Comparison of ENCODE assay signal across 14 cellular contexts in genomic region chr16:67470314-67470713, GRCh38. TPM values are rescaled to one million over a fixed set of nuclear protein-coding genes. Genes with fewer than 3 reads are reported as not detected.
DNase-seq lines count a peak whose midpoint lies in the region; ATAC-seq and TF ChIP-seq lines count a peak whose summit lies in the region.
"Had no signal": no experiment of that assay in that cellular context is flagged by ENCODE, and none has a peak within 500 bp of the region (broad histone marks: within the 10 kb centered on the region; RNA-seq: fewer than 3 reads in every experiment).

No MANE protein-coding gene starts in this region.

- no peaks in the 10 kb centered on the region for H3K36me3 ChIP-seq in prostate gland

- H3K27me3 Mint-ChIP-seq in activated CD8-positive, alpha-beta memory T cell treated with anti-CD3 and anti-CD28 coated beads, Interleukin-2, amount 10 ng/mL, durations not matched to agents 7 days and 5 days: no peaks in the 10 kb centered on the region

- TF ChIP-seq CTCF in prostate gland (IDR thresholded peaks at IDR 0.05): no peak

- no peaks in the 10 kb centered on the region for H3K36me3 Mint-ChIP-seq in activated CD8-positive, alpha-beta memory T cell treated with anti-CD3 and anti-CD28 coated beads, Interleukin-2, amount 10 ng/mL, durations not matched to agents 7 days and 5 days

- H3K27ac ChIP-seq in prostate gland: no peak overlapping the region

- no peaks in the 10 kb centered on the region for H3K4me1 ChIP-seq in prostate gland (replicated peaks)
- H3K4me1 ChIP-seq: Caco-2 had no signal

- H3K27me3 ChIP-seq in prostate gland (replicated peaks; ENCODE audit: insufficient read depth): no peaks in the 10 kb centered on the region

- intact Hi-C loops in Right ventricle myocardium inferior (cut with DNase I) (no loop called here), prostate gland (cut with DNase I) (no loop called here)

- no peak overlapping the region for H3K27ac Mint-ChIP-seq in activated CD8-positive, alpha-beta memory T cell treated with anti-CD3 and anti-CD28 coated beads, Interleukin-2, amount 10 ng/mL, durations not matched to agents 7 days and 5 days

- 47% methylated on average over 7 of the region's 7 CpGs for WGBS in prostate gland

- H3K4me1 Mint-ChIP-seq in activated CD8-positive, alpha-beta memory T cell treated with anti-CD3 and anti-CD28 coated beads, Interleukin-2, amount 10 ng/mL, durations not matched to agents 7 days and 5 days: peaks cover 23% of the 10 kb centered on the region

- CTCF ChIA-PET in activated CD8-positive, alpha-beta memory T cell treated with anti-CD3 and anti-CD28 coated beads, Interleukin-2, amount 10 ng/mL, durations not matched to agents 7 days and 5 days (lab: Charles Lee): interaction anchor here (1.2 kb wide), 1 partner anchor 44 kb away, joined by 3 read pairs; no protein-coding TSS in a partner anchor

- no peak for TF ChIP-seq POLR2A in prostate gland (IDR thresholded peaks at IDR 0.05)

- H3K9me3 Mint-ChIP-seq in activated CD8-positive, alpha-beta memory T cell treated with anti-CD3 and anti-CD28 coated beads, Interleukin-2, amount 10 ng/mL, durations not matched to agents 7 days and 5 days (ENCODE audit: low read depth): no peaks in the 10 kb centered on the region

- peak; percentile 93 for ATAC-seq in Right ventricle myocardium inferior
- no peak for ATAC-seq in GM18873 (IDR thresholded peaks at IDR 0.05; ENCODE audit: low FRiP score, unreplicated experiment)
- ATAC-seq in activated CD8-positive, alpha-beta memory T cell treated with anti-CD3 and anti-CD28 coated beads, Interleukin-2, amount 10 ng/mL, durations not matched to agents 7 days and 5 days: no peak
- no peak for ATAC-seq in HG03097 (IDR thresholded peaks at IDR 0.05; ENCODE audit: low FRiP score, unreplicated experiment)
- ATAC-seq in HG02870 (IDR thresholded peaks at IDR 0.05; ENCODE audit: unreplicated experiment): no peak

- peak; percentile 39 for DNase-seq in EH (ENCODE audit: low read depth)
- DNase-seq in RPMI7951 (ENCODE audit: low read depth): peak; percentile 44
- peak; percentile 93 for DNase-seq in Right ventricle myocardium inferior (ENCODE audit: missing footprints)
- DNase-seq in prostate gland (ENCODE audit: low spot score): peak; percentile 71
- no peak for DNase-seq in activated CD8-positive, alpha-beta memory T cell treated with anti-CD3 and anti-CD28 coated beads, Interleukin-2, amount 10 ng/mL, durations not matched to agents 7 days and 5 days
- DNase-seq: activated effector memory CD4-positive, alpha-beta T cell treated with Interleukin-2 at 50 U/mL for 16 hours; Caco-2; H7 had no signal

- H3K4me3 ChIP-seq in prostate gland: no peak overlapping the region
- H3K4me3 ChIP-seq: skin epidermis had no signal

- H3K4me3 Mint-ChIP-seq in activated CD8-positive, alpha-beta memory T cell treated with anti-CD3 and anti-CD28 coated beads, Interleukin-2, amount 10 ng/mL, durations not matched to agents 7 days and 5 days: no peak overlapping the region

- H3K9me3 ChIP-seq in prostate gland: no peaks in the 10 kb centered on the region
- H3K9me3 ChIP-seq: Caco-2 had no signal

RNA-seq across cellular contexts. Expression of gene ATP6V0D1, which starts 10.6 kb away (rescaled TPM):
- total RNA-seq in RPMI7951 (2014; rRNA removed; shearing (Covaris generic)): 121 and 141 TPM in 2 replicates
- total RNA-seq in Right ventricle myocardium inferior (67.7 TPM), prostate gland (100 to 1,000 TPM in 1 of 2 donors, 10 to 100 TPM in 1; 98.3 to 138 TPM)
- 10 to 100 TPM; 42.1 to 58.3 TPM for total RNA-seq in activated CD8-positive, alpha-beta memory T cell treated with anti-CD3 and anti-CD28 coated beads, Interleukin-2, amount 10 ng/mL, durations not matched to agents 7 days and 5 days

RNA-seq across cellular contexts. Expression of gene AGRP, which starts 13.0 kb away (rescaled TPM):
- total RNA-seq in RPMI7951 (2014; rRNA removed; shearing (Covaris generic)): not detected in 2 replicates
- total RNA-seq in Right ventricle myocardium inferior (not detected), prostate gland (1 to 10 TPM in 1 of 2 donors, not detected in 1; 1.5 TPM)
- not detected for total RNA-seq in activated CD8-positive, alpha-beta memory T cell treated with anti-CD3 and anti-CD28 coated beads, Interleukin-2, amount 10 ng/mL, durations not matched to agents 7 days and 5 days
- total RNA-seq: Caco-2; kidney epithelial cell; T-helper 2 cell treated with Interferon-gamma antibody and Interleukin-4, amounts not matched to agents 100 ng/mL and 5 ng/mL, for 36 hours had no signal

RNA-seq across cellular contexts. Expression of gene HSD11B2, which starts 39.4 kb away (rescaled TPM):
- not detected in 2 replicates for total RNA-seq in RPMI7951 (2014; rRNA removed; shearing (Covaris generic))
- total RNA-seq in Right ventricle myocardium inferior: 0.81 TPM
- total RNA-seq in prostate gland: 10 to 100 TPM; 11.4 to 35.6 TPM
- under 1 TPM in 1 of 2 experiments, not detected in 1; 0.14 TPM for total RNA-seq in activated CD8-positive, alpha-beta memory T cell treated with anti-CD3 and anti-CD28 coated beads, Interleukin-2, amount 10 ng/mL, durations not matched to agents 7 days and 5 days

RNA-seq across cellular contexts. Expression of gene ZDHHC1, which starts 54.0 kb away (rescaled TPM):
- total RNA-seq in RPMI7951 (2014; rRNA removed; shearing (Covaris generic)): 1.4 and 2.0 TPM in 2 replicates
- 2.9 TPM for total RNA-seq in Right ventricle myocardium inferior
- 10 to 100 TPM; 20.3 to 69.8 TPM for total RNA-seq in prostate gland
- under 1 TPM; 0.41 to 0.49 TPM for total RNA-seq in activated CD8-positive, alpha-beta memory T cell treated with anti-CD3 and anti-CD28 coated beads, Interleukin-2, amount 10 ng/mL, durations not matched to agents 7 days and 5 days

RNA-seq across cellular contexts. Expression of gene RIPOR1, which starts 58.3 kb away (rescaled TPM):
- total RNA-seq in RPMI7951 (2014; rRNA removed; shearing (Covaris generic)): 9.0 and 11.5 TPM in 2 replicates
- total RNA-seq in Right ventricle myocardium inferior (68.4 TPM), prostate gland (100 to 1,000 TPM in 1 of 2 donors, 10 to 100 TPM in 1; 32.5 to 121 TPM)
- 10 to 100 TPM; 14.3 to 17.8 TPM for total RNA-seq in activated CD8-positive, alpha-beta memory T cell treated with anti-CD3 and anti-CD28 coated beads, Interleukin-2, amount 10 ng/mL, durations not matched to agents 7 days and 5 days
